In the genomic region with DNA sequence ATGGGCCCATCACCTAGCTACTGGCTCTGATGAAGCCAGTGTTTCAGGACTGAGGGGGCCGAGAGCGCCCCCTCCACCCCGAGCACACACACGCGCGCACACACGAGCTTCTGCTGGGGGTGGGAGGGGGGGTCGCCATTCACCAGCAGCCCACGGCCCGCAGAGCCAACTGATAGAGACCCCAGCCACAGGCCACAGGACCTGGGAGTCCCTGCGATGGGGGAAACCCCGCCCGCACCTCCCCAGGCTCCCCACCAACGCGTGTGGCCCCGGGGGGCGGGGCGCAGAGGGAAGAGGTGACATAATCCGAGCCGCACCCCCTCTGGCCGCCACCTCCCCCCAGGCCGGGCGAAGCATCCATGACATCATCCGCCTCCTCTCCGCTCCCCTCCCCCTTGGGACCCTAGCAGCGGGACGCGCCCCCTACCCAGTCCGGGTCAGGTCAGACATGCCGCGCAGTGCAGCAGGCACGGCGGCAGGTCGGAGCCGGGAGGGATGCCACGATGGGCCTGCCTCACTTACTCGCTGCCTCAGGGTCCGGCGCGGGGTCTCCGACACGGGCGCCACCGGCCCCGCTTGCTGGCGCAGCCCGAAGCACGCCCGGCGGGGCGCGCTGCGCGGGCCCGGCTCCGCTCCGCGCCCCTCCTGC, we compare ENCODE assay signal across 8 cellular contexts. TPM values are rescaled to one million over a fixed set of nuclear protein-coding genes. Genes with fewer than 3 reads are reported as not detected.
DNase-seq lines count a peak whose midpoint lies in the region; ATAC-seq and TF ChIP-seq lines count a peak whose summit lies in the region.

Gene LZTS3, minus strand, starts transcription at position 617 of the 649 bp plus-strand sequence. CDS start 6,386 bp downstream, outside the sequence.

- in situ Hi-C loops in GM13976 (cut with MboI; ENCODE audit: low sequenced_read_pairs, unreplicated experiment), result no loop called here

- no peak for TF ChIP-seq POLR2A in breast epithelium (IDR thresholded peaks at IDR 0.05)

- TF ChIP-seq CTCF in GM13976 (IDR thresholded peaks at IDR 0.05; ENCODE audit: borderline replicate concordance, control extremely low read depth, extremely low read depth, insufficient read depth, missing control alignments) (no peak), VCaP (conservative IDR thresholded peaks at IDR 0.05) (no peak), breast epithelium (IDR thresholded peaks at IDR 0.05) (no peak), kidney epithelial cell (IDR thresholded peaks at IDR 0.05; ENCODE audit: insufficient read depth, low read length, poor library complexity, severe bottlenecking) (peak; percentile 17)

- no peaks in the 10 kb centered on the region for H3K36me3 ChIP-seq in breast epithelium
- no peaks in the 10 kb centered on the region for H3K36me3 ChIP-seq in kidney epithelial cell (ENCODE audit: control insufficient read depth, insufficient read depth, low read length)

- intact Hi-C loops in breast epithelium (cut with DNase I; ENCODE audit: low total_unique reads), result no loop called here

- peaks cover 0 to 4% of the 10 kb centered on the region in 2 donors for H3K4me1 ChIP-seq in breast epithelium

- H3K27ac ChIP-seq in VCaP (peak within 1 kb of the TSS; percentile 72), breast epithelium (peak within 1 kb of the TSS; percentile 75 to 85)

- H3K27me3 ChIP-seq in breast epithelium (no peaks in the 10 kb centered on the region), kidney epithelial cell (ENCODE audit: control insufficient read depth, insufficient read depth, low read length) (peaks cover 16% of the 10 kb centered on the region)

- H3K9me3 ChIP-seq in breast epithelium, result no peaks in the 10 kb centered on the region

- DNase-seq in GM13976 (ENCODE audit: low spot score) (peak; percentile 91), NCI-H1105 treated with DMSO at 0.1 percent for 48 hours (lab: John Stamatoyannopoulos, UW) (peak; percentile 55), breast epithelium (ENCODE audit: low spot score in 2 of 2) (peak; percentile 71 to 77), kidney epithelial cell (ENCODE audit: low read depth) (no peak), DMS153 treated with DMSO at 0.1 percent for 48 hours (lab: John Stamatoyannopoulos, UW; ENCODE audit: unreplicated experiment) (no peak)
- peak; percentile 69 to 73 for DNase-seq in stimulated activated CD4-positive, alpha-beta T cell treated with anti-CD3 and anti-CD28 coated beads, Interleukin-1b, Interleukin-23, amount 100 ng/mL, for 1 hour (ENCODE audit: low read depth in 2 of 2)

- H3K4me3 ChIP-seq in breast epithelium (peak within 1 kb of the TSS; percentile 78 to 83 (median 79)), kidney epithelial cell (ENCODE audit: low read depth, low read length) (peak within 1 kb of the TSS; percentile 89)

- peak; percentile 44 for ATAC-seq in HG02588 (IDR thresholded peaks at IDR 0.05; ENCODE audit: unreplicated experiment)

RNA-seq across cellular contexts. Expression of gene LZTS3, which starts in this region (rescaled TPM):
- 10 to 100 TPM in 2 of 3 donors, 1 to 10 TPM in 1; 9.3 to 12.1 (median 11.3) TPM for total RNA-seq in breast epithelium
- 10.4 and 11.3 TPM in 2 replicates for total RNA-seq in kidney epithelial cell

Comparison
In these comparisons a context has a peak if more than half of its experiments do, and no peak if none do; other contexts are left out.
1. DNase-seq: peak in GM13976 (single experiment), NCI-H1105 treated with DMSO at 0.1 percent for 48 hours (single experiment), breast epithelium (2 of 2) and stimulated activated CD4-positive, alpha-beta T cell treated with anti-CD3 and anti-CD28 coated beads, Interleukin-1b, Interleukin-23, amount 100 ng/mL, for 1 hour (2 of 2); none in kidney epithelial cell (single experiment) and DMS153 treated with DMSO at 0.1 percent for 48 hours (single experiment).